ENCODE assay signal across 31 cellular contexts in genomic region chr13:82634946-82635345, GRCh38.
"Had no signal": no experiment of that assay in that cellular context is flagged by ENCODE, and none has a peak within 500 bp of the region (broad histone marks: within the 10 kb centered on the region; RNA-seq: fewer than 3 reads in every experiment).

No MANE protein-coding gene starts in this region.

- H3K9ac ChIP-seq: neural progenitor cell had no signal

- H3K27me3 Mint-ChIP-seq: activated naive CD4-positive, alpha-beta T cell treated with anti-CD3 and anti-CD28 coated beads, Interleukin-2, amount 10 ng/mL, durations not matched to agents 7 days and 5 days; activated naive CD8-positive, alpha-beta T cell treated with anti-CD3 and anti-CD28 coated beads, Interleukin-2, amount 50 U/mL, for 24 hours; brain; memory B cell; naive thymus-derived CD4-positive, alpha-beta T cell; stimulated activated naive CD8-positive, alpha-beta T cell treated with anti-CD3 and anti-CD28 coated beads, Interleukin-15, Interleukin-2, amounts not matched to agents 100 ng/mL and 50 ng/mL, for 24 hours had no signal

- H3K9me3 ChIP-seq: ovary, right lobe of liver, suprapubic skin, transverse colon, vagina had no signal

- H3K9me3 Mint-ChIP-seq: neural progenitor cell had no signal

- ATAC-seq: activated naive CD8-positive, alpha-beta T cell treated with anti-CD3 and anti-CD28 coated beads, Interleukin-2, amount 50 U/mL, for 24 hours; heart right ventricle; mucosa of descending colon; naive thymus-derived CD4-positive, alpha-beta T cell; right lobe of liver had no signal

- H3K4me3 ChIP-seq: esophagus squamous epithelium, heart right ventricle, left ventricle myocardium inferior, mucosa of descending colon, neural progenitor cell, ovary, right lobe of liver, suprapubic skin, transverse colon, vagina had no signal

- DNase-seq: activated CD4-positive, alpha-beta T cell treated with anti-CD3 and anti-CD28 coated beads for 1 hour; activated CD8-positive, alpha-beta memory T cell treated with anti-CD3 and anti-CD28 coated beads for 24 hours; activated CD8-positive, alpha-beta memory T cell treated with anti-CD3 and anti-CD28 coated beads, Interleukin-2, amount 50 U/mL, for 48 hours; activated effector memory CD4-positive, alpha-beta T cell treated with Interleukin-2 at 50 U/mL for 16 hours; activated naive CD4-positive, alpha-beta T cell treated with anti-CD3 and anti-CD28 coated beads, Interleukin-2, amount 10 ng/mL, durations not matched to agents 7 days and 5 days; activated naive CD8-positive, alpha-beta T cell treated with anti-CD3 and anti-CD28 coated beads, Interleukin-2, amount 50 U/mL, for 24 hours; activated T-cell treated with anti-CD3 and anti-CD28 coated beads, Interleukin-2, amount 50 U/mL, for 48 hours; anterior cingulate cortex; central memory CD4-positive, alpha-beta T cell; cortex of kidney; effector CD4-positive, alpha-beta T cell; esophagus squamous epithelium; heart right ventricle; kidney glomerular epithelial cell; left ventricle myocardium inferior; mucosa of descending colon; naive thymus-derived CD4-positive, alpha-beta T cell; ovary; right lobe of liver; small intestine; stimulated activated CD4-positive, alpha-beta T cell treated with anti-CD3 and anti-CD28 coated beads, Interleukin-15, amount 100 ng/mL, for 24 hours; stimulated activated CD4-positive, alpha-beta T cell treated with anti-CD3 and anti-CD28 coated beads, Interleukin-2, amount 100 ng/mL, for 48 hours; transverse colon; WERI-Rb-1 had no signal

- H3K4me2 ChIP-seq: neural progenitor cell had no signal

- H3K36me3 ChIP-seq: esophagus squamous epithelium, heart right ventricle, left ventricle myocardium inferior, neural progenitor cell, ovary, right lobe of liver, suprapubic skin, transverse colon, vagina, WERI-Rb-1 had no signal

- H3K27ac ChIP-seq: esophagus squamous epithelium, heart right ventricle, left ventricle myocardium inferior, neural progenitor cell, ovary, right lobe of liver, suprapubic skin, transverse colon, vagina, WERI-Rb-1 had no signal

- H3K36me3 Mint-ChIP-seq: activated naive CD4-positive, alpha-beta T cell treated with anti-CD3 and anti-CD28 coated beads, Interleukin-2, amount 10 ng/mL, durations not matched to agents 7 days and 5 days; brain; memory B cell; naive thymus-derived CD4-positive, alpha-beta T cell; neural progenitor cell had no signal

- H3K4me3 Mint-ChIP-seq: activated naive CD4-positive, alpha-beta T cell treated with anti-CD3 and anti-CD28 coated beads, Interleukin-2, amount 10 ng/mL, durations not matched to agents 7 days and 5 days; activated naive CD8-positive, alpha-beta T cell treated with anti-CD3 and anti-CD28 coated beads, Interleukin-2, amount 50 U/mL, for 24 hours; brain; memory B cell; naive thymus-derived CD4-positive, alpha-beta T cell; neural progenitor cell; stimulated activated naive CD8-positive, alpha-beta T cell treated with anti-CD3 and anti-CD28 coated beads, Interleukin-15, Interleukin-2, amounts not matched to agents 100 ng/mL and 50 ng/mL, for 24 hours; T-helper 1 cell treated with Interleukin-12 subunit alpha and Interleukin-12 subunit beta and Interleukin-4 antibody, amounts not matched to agents 30 μg/mL and 1 μg/mL, for 36 hours had no signal

- H2AFZ ChIP-seq: neural progenitor cell had no signal

- H3K4me1 ChIP-seq: heart right ventricle, left ventricle myocardium inferior, neural progenitor cell, right lobe of liver, suprapubic skin, transverse colon, vagina had no signal

- H3K27me3 ChIP-seq: esophagus squamous epithelium, heart right ventricle, neural progenitor cell, ovary, right lobe of liver, suprapubic skin, transverse colon, vagina had no signal

- H3K27ac Mint-ChIP-seq: activated naive CD4-positive, alpha-beta T cell treated with anti-CD3 and anti-CD28 coated beads, Interleukin-2, amount 10 ng/mL, durations not matched to agents 7 days and 5 days; activated naive CD8-positive, alpha-beta T cell treated with anti-CD3 and anti-CD28 coated beads, Interleukin-2, amount 50 U/mL, for 24 hours; brain; memory B cell; naive thymus-derived CD4-positive, alpha-beta T cell; neural progenitor cell; stimulated activated naive CD8-positive, alpha-beta T cell treated with anti-CD3 and anti-CD28 coated beads, Interleukin-15, Interleukin-2, amounts not matched to agents 100 ng/mL and 50 ng/mL, for 24 hours; T-helper 1 cell treated with Interleukin-12 subunit alpha and Interleukin-12 subunit beta and Interleukin-4 antibody, amounts not matched to agents 30 μg/mL and 1 μg/mL, for 36 hours had no signal

- H3K4me1 Mint-ChIP-seq: activated naive CD4-positive, alpha-beta T cell treated with anti-CD3 and anti-CD28 coated beads, Interleukin-2, amount 10 ng/mL, durations not matched to agents 7 days and 5 days; activated naive CD8-positive, alpha-beta T cell treated with anti-CD3 and anti-CD28 coated beads, Interleukin-2, amount 50 U/mL, for 24 hours; brain; memory B cell; naive thymus-derived CD4-positive, alpha-beta T cell; neural progenitor cell had no signal
